ENCODE assay signal across 23 cellular contexts in genomic region chr11:34744511-34744910, GRCh38.
"Had no signal": no experiment of that assay in that cellular context is flagged by ENCODE, and none has a peak within 500 bp of the region (broad histone marks: within the 10 kb centered on the region; RNA-seq: fewer than 3 reads in every experiment).

No MANE protein-coding gene starts in this region.

- H3K27ac ChIP-seq: ascending aorta, esophagus muscularis mucosa had no signal

- H3K4me3 ChIP-seq: ascending aorta, breast epithelium, esophagus muscularis mucosa had no signal

- H3K9me3 ChIP-seq: ascending aorta, breast epithelium, esophagus muscularis mucosa had no signal

- DNase-seq: activated CD4-positive, alpha-beta memory T cell treated with anti-CD3 and anti-CD28 coated beads, Interleukin-2, amount 10 ng/mL, durations not matched to agents 7 days and 5 days; activated CD4-positive, alpha-beta T cell treated with anti-CD3 and anti-CD28 coated beads for 1 hour; activated CD4-positive, alpha-beta T cell treated with anti-CD3 and anti-CD28 coated beads for 4 hours; activated CD4-positive, alpha-beta T cell treated with anti-CD3 and anti-CD28 coated beads, Interleukin-2, amount 10 ng/mL, durations not matched to agents 7 days and 5 days; activated CD4-positive, alpha-beta T cell treated with anti-CD3 and anti-CD28 coated beads, Interleukin-2, amount 50 U/mL, for 4 hours; activated CD8-positive, alpha-beta memory T cell treated with anti-CD3 and anti-CD28 coated beads for 24 hours; activated effector memory CD4-positive, alpha-beta T cell treated with Interleukin-2 at 50 U/mL for 16 hours; activated gamma-delta T cell treated with Interleukin-2 at 50 U/mL for 16 hours; activated naive CD4-positive, alpha-beta T cell treated with Interleukin-2 at 50 U/mL for 16 hours; activated naive CD8-positive, alpha-beta T cell treated with anti-CD3 and anti-CD28 coated beads for 36 hours; activated naive CD8-positive, alpha-beta T cell treated with anti-CD3 and anti-CD28 coated beads, Interleukin-2, amount 50 U/mL, for 24 hours; activated T-cell treated with anti-CD3 and anti-CD28 coated beads, Interleukin-2, amount 50 U/mL, for 4 hours; cortex of kidney; dermis blood vessel endothelial cell; effector CD4-positive, alpha-beta T cell; effector memory CD8-positive, alpha-beta T cell; erythroblast; hippocampal formation; T-helper 2 cell had no signal

- H3K36me3 ChIP-seq: ascending aorta, breast epithelium, esophagus muscularis mucosa had no signal

- H3K27me3 ChIP-seq: ascending aorta, breast epithelium, esophagus muscularis mucosa had no signal

- ATAC-seq: activated naive CD8-positive, alpha-beta T cell treated with anti-CD3 and anti-CD28 coated beads, Interleukin-2, amount 50 U/mL, for 24 hours; activated T-cell treated with anti-CD3 and anti-CD28 coated beads, Interleukin-2, amount 50 U/mL, for 4 hours; activated T-helper 17 cell treated with anti-CD3 and anti-CD28 coated beads, Interleukin-2, amount 50 U/mL, for 72 hours; effector memory CD8-positive, alpha-beta T cell had no signal

- H3K4me1 ChIP-seq: ascending aorta, esophagus muscularis mucosa had no signal
